Comparison of ENCODE assay signal across 1 cellular context in the genomic region with DNA sequence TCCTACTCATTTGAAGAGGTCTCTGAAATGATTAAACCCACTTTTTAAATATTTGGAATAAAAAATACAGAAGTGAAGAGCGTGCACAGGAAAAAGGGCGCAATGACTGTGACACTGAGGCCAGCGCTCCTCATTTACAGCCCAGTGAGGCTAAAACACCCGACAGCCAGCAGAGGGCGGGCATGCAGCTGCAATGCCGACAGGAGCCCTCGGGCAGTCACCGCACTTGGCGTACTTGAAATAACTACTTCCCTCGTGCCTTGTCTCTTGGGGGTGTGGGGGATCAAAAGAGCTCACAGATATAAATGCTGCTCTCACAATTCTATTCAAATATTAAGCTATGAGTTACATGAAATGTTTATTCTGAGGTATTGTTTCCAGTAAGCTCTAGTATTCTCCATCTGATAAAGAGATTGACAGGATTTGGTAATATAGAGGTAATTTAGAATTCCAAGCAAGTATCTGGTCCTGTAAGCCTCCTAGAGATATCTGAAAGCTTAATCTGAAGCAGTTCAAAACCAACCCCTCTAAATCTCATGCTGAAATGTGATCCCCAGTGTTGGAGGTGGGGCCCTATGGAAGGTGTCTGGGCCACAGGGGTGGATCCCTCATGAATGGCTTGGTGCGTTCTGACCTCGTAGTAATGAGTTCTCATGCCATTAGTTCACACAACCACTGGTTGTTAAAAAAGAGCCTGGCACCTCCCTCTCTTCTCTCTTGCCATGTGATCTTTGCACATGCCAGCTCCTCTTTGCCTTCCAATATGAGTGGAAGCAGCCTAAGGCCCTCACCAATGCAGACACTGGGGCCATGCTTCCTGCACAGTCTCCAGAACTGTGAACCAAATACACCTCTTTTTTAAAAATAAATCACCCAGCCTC.
A peak's percentile ranks its signal among the peaks of the same experiment; 100 is the strongest.
TF ChIP-seq lines count a peak whose summit lies in the region.

No MANE protein-coding gene starts in this region.

TF ChIP-seq in K562, 482 proteins besides CTCF, POLR2A, EP300 and RAD21 (continued from another document and continues in another):
- TF ChIP-seq, protein P1, sequence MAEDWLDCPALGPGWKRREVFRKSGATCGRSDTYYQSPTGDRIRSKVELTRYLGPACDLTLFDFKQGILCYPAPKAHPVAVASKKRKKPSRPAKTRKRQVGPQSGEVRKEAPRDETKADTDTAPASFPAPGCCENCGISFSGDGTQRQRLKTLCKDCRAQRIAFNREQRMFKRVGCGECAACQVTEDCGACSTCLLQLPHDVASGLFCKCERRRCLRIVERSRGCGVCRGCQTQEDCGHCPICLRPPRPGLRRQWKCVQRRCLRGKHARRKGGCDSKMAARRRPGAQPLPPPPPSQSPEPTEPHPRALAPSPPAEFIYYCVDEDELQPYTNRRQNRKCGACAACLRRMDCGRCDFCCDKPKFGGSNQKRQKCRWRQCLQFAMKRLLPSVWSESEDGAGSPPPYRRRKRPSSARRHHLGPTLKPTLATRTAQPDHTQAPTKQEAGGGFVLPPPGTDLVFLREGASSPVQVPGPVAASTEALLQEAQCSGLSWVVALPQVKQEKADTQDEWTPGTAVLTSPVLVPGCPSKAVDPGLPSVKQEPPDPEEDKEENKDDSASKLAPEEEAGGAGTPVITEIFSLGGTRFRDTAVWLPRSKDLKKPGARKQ (CRISPR knock-in tag; IDR thresholded peaks at IDR 0.05), result no peak
- TF ChIP-seq MAZ (CRISPR knock-in tag; conservative IDR thresholded peaks at IDR 0.05 in 1 of 2, IDR thresholded peaks at IDR 0.05 in 1 of 2) (peak in 1 of 2 experiments; percentile 37; a peak in 1 of 4 replicates), CBFB (CRISPR knock-in tag; IDR thresholded peaks at IDR 0.05) (no peak), ZC3H11A (IDR thresholded peaks at IDR 0.05; ENCODE audit: low read depth, low read length) (no peak), CXXC5 (CRISPR knock-in tag; IDR thresholded peaks at IDR 0.05) (peak; percentile 49), JUND (IDR thresholded peaks at IDR 0.05; ENCODE audit: borderline replicate concordance, low read depth, low read length) (peak; percentile 57; the same call in 1 of the 2 replicates), JUND (tag; IDR thresholded peaks at IDR 0.05; ENCODE audit: borderline replicate concordance, low read depth, low read length) (no peak; the same call in 2 of the 3 replicates), CSDE1 (IDR thresholded peaks at IDR 0.05) (no peak), ATF1 (CRISPR knock-in tag; IDR thresholded peaks at IDR 0.05) (no peak), ATF1 (tag; IDR thresholded peaks at IDR 0.05) (0 out of 2 replicates have a peak, but pooled peaks have one; percentile 12), CHD1 (IDR thresholded peaks at IDR 0.05; ENCODE audit: low read length) (no peak), EP400 (IDR thresholded peaks at IDR 0.05) (no peak), RBBP5 (IDR thresholded peaks at IDR 0.05; ENCODE audit: borderline replicate concordance, insufficient read depth, low read length, poor library complexity, severe bottlenecking) (no peak), ZNF253 (CRISPR knock-in tag; conservative IDR thresholded peaks at IDR 0.05) (no peak), EZH2 (IDR thresholded peaks at IDR 0.05; ENCODE audit: borderline replicate concordance, low read depth, low read length) (no peak), ZNF717 (CRISPR knock-in tag; IDR thresholded peaks at IDR 0.05) (no peak), ZC3H4 (CRISPR knock-in tag; IDR thresholded peaks at IDR 0.05; ENCODE audit: borderline replicate concordance) (no peak), TEAD1 (CRISPR knock-in tag; IDR thresholded peaks at IDR 0.05) (0 out of 4 replicates have a peak, but pooled peaks of 1 of the 2 experiments have one; percentile 25), HNRNPLL (IDR thresholded peaks at IDR 0.05; ENCODE audit: low read depth, low read length, poor library complexity, severe bottlenecking) (peak; percentile 94), HCFC1 (IDR thresholded peaks at IDR 0.05; ENCODE audit: low read depth, low read length) (0 out of 2 replicates have a peak, but pooled peaks have one; percentile 8), ZNF695 (CRISPR knock-in tag; IDR thresholded peaks at IDR 0.05) (no peak)
- TF ChIP-seq, protein P2, sequence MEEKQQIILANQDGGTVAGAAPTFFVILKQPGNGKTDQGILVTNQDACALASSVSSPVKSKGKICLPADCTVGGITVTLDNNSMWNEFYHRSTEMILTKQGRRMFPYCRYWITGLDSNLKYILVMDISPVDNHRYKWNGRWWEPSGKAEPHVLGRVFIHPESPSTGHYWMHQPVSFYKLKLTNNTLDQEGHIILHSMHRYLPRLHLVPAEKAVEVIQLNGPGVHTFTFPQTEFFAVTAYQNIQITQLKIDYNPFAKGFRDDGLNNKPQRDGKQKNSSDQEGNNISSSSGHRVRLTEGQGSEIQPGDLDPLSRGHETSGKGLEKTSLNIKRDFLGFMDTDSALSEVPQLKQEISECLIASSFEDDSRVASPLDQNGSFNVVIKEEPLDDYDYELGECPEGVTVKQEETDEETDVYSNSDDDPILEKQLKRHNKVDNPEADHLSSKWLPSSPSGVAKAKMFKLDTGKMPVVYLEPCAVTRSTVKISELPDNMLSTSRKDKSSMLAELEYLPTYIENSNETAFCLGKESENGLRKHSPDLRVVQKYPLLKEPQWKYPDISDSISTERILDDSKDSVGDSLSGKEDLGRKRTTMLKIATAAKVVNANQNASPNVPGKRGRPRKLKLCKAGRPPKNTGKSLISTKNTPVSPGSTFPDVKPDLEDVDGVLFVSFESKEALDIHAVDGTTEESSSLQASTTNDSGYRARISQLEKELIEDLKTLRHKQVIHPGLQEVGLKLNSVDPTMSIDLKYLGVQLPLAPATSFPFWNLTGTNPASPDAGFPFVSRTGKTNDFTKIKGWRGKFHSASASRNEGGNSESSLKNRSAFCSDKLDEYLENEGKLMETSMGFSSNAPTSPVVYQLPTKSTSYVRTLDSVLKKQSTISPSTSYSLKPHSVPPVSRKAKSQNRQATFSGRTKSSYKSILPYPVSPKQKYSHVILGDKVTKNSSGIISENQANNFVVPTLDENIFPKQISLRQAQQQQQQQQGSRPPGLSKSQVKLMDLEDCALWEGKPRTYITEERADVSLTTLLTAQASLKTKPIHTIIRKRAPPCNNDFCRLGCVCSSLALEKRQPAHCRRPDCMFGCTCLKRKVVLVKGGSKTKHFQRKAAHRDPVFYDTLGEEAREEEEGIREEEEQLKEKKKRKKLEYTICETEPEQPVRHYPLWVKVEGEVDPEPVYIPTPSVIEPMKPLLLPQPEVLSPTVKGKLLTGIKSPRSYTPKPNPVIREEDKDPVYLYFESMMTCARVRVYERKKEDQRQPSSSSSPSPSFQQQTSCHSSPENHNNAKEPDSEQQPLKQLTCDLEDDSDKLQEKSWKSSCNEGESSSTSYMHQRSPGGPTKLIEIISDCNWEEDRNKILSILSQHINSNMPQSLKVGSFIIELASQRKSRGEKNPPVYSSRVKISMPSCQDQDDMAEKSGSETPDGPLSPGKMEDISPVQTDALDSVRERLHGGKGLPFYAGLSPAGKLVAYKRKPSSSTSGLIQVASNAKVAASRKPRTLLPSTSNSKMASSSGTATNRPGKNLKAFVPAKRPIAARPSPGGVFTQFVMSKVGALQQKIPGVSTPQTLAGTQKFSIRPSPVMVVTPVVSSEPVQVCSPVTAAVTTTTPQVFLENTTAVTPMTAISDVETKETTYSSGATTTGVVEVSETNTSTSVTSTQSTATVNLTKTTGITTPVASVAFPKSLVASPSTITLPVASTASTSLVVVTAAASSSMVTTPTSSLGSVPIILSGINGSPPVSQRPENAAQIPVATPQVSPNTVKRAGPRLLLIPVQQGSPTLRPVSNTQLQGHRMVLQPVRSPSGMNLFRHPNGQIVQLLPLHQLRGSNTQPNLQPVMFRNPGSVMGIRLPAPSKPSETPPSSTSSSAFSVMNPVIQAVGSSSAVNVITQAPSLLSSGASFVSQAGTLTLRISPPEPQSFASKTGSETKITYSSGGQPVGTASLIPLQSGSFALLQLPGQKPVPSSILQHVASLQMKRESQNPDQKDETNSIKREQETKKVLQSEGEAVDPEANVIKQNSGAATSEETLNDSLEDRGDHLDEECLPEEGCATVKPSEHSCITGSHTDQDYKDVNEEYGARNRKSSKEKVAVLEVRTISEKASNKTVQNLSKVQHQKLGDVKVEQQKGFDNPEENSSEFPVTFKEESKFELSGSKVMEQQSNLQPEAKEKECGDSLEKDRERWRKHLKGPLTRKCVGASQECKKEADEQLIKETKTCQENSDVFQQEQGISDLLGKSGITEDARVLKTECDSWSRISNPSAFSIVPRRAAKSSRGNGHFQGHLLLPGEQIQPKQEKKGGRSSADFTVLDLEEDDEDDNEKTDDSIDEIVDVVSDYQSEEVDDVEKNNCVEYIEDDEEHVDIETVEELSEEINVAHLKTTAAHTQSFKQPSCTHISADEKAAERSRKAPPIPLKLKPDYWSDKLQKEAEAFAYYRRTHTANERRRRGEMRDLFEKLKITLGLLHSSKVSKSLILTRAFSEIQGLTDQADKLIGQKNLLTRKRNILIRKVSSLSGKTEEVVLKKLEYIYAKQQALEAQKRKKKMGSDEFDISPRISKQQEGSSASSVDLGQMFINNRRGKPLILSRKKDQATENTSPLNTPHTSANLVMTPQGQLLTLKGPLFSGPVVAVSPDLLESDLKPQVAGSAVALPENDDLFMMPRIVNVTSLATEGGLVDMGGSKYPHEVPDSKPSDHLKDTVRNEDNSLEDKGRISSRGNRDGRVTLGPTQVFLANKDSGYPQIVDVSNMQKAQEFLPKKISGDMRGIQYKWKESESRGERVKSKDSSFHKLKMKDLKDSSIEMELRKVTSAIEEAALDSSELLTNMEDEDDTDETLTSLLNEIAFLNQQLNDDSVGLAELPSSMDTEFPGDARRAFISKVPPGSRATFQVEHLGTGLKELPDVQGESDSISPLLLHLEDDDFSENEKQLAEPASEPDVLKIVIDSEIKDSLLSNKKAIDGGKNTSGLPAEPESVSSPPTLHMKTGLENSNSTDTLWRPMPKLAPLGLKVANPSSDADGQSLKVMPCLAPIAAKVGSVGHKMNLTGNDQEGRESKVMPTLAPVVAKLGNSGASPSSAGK (IDR thresholded peaks at IDR 0.05), result no peak
- TF ChIP-seq, protein P3, sequence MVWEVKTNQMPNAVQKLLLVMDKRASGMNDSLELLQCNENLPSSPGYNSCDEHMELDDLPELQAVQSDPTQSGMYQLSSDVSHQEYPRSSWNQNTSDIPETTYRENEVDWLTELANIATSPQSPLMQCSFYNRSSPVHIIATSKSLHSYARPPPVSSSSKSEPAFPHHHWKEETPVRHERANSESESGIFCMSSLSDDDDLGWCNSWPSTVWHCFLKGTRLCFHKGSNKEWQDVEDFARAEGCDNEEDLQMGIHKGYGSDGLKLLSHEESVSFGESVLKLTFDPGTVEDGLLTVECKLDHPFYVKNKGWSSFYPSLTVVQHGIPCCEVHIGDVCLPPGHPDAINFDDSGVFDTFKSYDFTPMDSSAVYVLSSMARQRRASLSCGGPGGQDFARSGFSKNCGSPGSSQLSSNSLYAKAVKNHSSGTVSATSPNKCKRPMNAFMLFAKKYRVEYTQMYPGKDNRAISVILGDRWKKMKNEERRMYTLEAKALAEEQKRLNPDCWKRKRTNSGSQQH (CRISPR knock-in tag; IDR thresholded peaks at IDR 0.05), result no peak
- TF ChIP-seq, protein P4, sequence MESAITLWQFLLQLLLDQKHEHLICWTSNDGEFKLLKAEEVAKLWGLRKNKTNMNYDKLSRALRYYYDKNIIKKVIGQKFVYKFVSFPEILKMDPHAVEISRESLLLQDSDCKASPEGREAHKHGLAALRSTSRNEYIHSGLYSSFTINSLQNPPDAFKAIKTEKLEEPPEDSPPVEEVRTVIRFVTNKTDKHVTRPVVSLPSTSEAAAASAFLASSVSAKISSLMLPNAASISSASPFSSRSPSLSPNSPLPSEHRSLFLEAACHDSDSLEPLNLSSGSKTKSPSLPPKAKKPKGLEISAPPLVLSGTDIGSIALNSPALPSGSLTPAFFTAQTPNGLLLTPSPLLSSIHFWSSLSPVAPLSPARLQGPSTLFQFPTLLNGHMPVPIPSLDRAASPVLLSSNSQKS (CRISPR knock-in tag; IDR thresholded peaks at IDR 0.05), result no peak
- TF ChIP-seq, protein P5, sequence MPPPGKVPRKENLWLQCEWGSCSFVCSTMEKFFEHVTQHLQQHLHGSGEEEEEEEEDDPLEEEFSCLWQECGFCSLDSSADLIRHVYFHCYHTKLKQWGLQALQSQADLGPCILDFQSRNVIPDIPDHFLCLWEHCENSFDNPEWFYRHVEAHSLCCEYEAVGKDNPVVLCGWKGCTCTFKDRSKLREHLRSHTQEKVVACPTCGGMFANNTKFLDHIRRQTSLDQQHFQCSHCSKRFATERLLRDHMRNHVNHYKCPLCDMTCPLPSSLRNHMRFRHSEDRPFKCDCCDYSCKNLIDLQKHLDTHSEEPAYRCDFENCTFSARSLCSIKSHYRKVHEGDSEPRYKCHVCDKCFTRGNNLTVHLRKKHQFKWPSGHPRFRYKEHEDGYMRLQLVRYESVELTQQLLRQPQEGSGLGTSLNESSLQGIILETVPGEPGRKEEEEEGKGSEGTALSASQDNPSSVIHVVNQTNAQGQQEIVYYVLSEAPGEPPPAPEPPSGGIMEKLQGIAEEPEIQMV (tag; conservative IDR thresholded peaks at IDR 0.05; ENCODE audit: low read depth), result no peak
- TF ChIP-seq, protein P6, sequence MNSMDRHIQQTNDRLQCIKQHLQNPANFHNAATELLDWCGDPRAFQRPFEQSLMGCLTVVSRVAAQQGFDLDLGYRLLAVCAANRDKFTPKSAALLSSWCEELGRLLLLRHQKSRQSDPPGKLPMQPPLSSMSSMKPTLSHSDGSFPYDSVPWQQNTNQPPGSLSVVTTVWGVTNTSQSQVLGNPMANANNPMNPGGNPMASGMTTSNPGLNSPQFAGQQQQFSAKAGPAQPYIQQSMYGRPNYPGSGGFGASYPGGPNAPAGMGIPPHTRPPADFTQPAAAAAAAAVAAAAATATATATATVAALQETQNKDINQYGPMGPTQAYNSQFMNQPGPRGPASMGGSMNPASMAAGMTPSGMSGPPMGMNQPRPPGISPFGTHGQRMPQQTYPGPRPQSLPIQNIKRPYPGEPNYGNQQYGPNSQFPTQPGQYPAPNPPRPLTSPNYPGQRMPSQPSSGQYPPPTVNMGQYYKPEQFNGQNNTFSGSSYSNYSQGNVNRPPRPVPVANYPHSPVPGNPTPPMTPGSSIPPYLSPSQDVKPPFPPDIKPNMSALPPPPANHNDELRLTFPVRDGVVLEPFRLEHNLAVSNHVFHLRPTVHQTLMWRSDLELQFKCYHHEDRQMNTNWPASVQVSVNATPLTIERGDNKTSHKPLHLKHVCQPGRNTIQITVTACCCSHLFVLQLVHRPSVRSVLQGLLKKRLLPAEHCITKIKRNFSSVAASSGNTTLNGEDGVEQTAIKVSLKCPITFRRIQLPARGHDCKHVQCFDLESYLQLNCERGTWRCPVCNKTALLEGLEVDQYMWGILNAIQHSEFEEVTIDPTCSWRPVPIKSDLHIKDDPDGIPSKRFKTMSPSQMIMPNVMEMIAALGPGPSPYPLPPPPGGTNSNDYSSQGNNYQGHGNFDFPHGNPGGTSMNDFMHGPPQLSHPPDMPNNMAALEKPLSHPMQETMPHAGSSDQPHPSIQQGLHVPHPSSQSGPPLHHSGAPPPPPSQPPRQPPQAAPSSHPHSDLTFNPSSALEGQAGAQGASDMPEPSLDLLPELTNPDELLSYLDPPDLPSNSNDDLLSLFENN (IDR thresholded peaks at IDR 0.05; ENCODE audit: low read depth in 2 of 2, low read length in 2 of 2), result no peak
- TF ChIP-seq, protein P7, sequence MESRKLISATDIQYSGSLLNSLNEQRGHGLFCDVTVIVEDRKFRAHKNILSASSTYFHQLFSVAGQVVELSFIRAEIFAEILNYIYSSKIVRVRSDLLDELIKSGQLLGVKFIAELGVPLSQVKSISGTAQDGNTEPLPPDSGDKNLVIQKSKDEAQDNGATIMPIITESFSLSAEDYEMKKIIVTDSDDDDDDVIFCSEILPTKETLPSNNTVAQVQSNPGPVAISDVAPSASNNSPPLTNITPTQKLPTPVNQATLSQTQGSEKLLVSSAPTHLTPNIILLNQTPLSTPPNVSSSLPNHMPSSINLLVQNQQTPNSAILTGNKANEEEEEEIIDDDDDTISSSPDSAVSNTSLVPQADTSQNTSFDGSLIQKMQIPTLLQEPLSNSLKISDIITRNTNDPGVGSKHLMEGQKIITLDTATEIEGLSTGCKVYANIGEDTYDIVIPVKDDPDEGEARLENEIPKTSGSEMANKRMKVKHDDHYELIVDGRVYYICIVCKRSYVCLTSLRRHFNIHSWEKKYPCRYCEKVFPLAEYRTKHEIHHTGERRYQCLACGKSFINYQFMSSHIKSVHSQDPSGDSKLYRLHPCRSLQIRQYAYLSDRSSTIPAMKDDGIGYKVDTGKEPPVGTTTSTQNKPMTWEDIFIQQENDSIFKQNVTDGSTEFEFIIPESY (CRISPR knock-in tag; IDR thresholded peaks at IDR 0.05), result peak; percentile 45; the same call in 1 of the 2 replicates
